Comparison of ENCODE assay signal across 8 cellular contexts in genomic region chr19:34859823-34860736, GRCh38.
DNase-seq lines count a peak whose midpoint lies in the region; ATAC-seq and TF ChIP-seq lines count a peak whose summit lies in the region.
"Not testable (repeated sequence)": the region's sequence is repeated elsewhere in the genome, so short reads cannot be mapped to it uniquely, and the experiment has no call there.

No MANE protein-coding gene starts in this region.

- H3K27ac Mint-ChIP-seq in chondrocyte (ENCODE audit: unreplicated experiment) = not testable (repeated sequence)
- H3K27ac Mint-ChIP-seq in naive thymus-derived CD8-positive, alpha-beta T cell = peak overlapping the region; percentile 84 to 99 (median 96)

- not testable (repeated sequence) for H3K9me3 ChIP-seq in HUES6 (ENCODE audit: control insufficient read depth, insufficient read depth, low read depth, low read length); right cardiac atrium (ENCODE audit: control insufficient read depth, low read length); spleen

- H3K27me3 ChIP-seq in HUES6 (ENCODE audit: control insufficient read depth, insufficient read depth, low read length); right cardiac atrium (ENCODE audit: control insufficient read depth, insufficient read depth); spleen (replicated peaks in 1 of 7): not testable (repeated sequence)

- peak; percentile 30 to 43 for ATAC-seq in activated T-cell treated with anti-CD3 and anti-CD28 coated beads, Interleukin-2, amount 50 U/mL, for 4 hours
- not testable (repeated sequence) for ATAC-seq in right cardiac atrium
- peak; percentile 66 to 91 for ATAC-seq in naive thymus-derived CD8-positive, alpha-beta T cell

- WGBS in right cardiac atrium = 7% methylated on average over 30 of the region's 34 CpGs
- WGBS in spleen, 5 donors = 7 to 15% (median 11%) methylated on average over 7 to 30 of the region's 34 CpGs

- H3K4me1 ChIP-seq in HUES6 (ENCODE audit: control insufficient read depth, insufficient read depth, low read length); right cardiac atrium (ENCODE audit: control insufficient read depth, insufficient read depth, low read length); spleen: not testable (repeated sequence)

- H3K4me3 ChIP-seq in HUES6 (ENCODE audit: low read depth, low read length) (peak overlapping the region; percentile 67), right cardiac atrium (ENCODE audit: low read length) (peak overlapping the region; percentile 52), spleen (peak overlapping the region; percentile 9 to 65 (median 43))

- POLR2A ChIA-PET in RWPE1 (lab: Yijun Ruan, JAX; ENCODE audit: low non-redundant PET) = not testable (repeated sequence)
- POLR2A ChIA-PET in naive thymus-derived CD8-positive, alpha-beta T cell (lab: Charles Lee) = interaction anchor here (0.8 to 1.4 kb wide), 4 partner anchors 21 to 154 kb away, joined by 3 to 9 read pairs (median 4); no protein-coding TSS in a partner anchor

- H3K27ac ChIP-seq in C4-2B (peak overlapping the region; percentile 54), RWPE1 (peak overlapping the region; percentile 40), spleen (peak overlapping the region in 7 of 8 donors; percentile 43 to 83 (median 68))
- H3K27ac ChIP-seq in HUES6 (ENCODE audit: low read depth, low read length); right cardiac atrium (ENCODE audit: low read length): not testable (repeated sequence)

- TF ChIP-seq POLR2A in spleen (IDR thresholded peaks at IDR 0.05) = not testable (repeated sequence)

- not testable (repeated sequence) for H3K9me3 Mint-ChIP-seq in activated T-cell treated with anti-CD3 and anti-CD28 coated beads, Interleukin-2, amount 50 U/mL, for 4 hours
- H3K9me3 Mint-ChIP-seq in chondrocyte (ENCODE audit: low read depth) = peaks cover 28% of the 10 kb centered on the region
- H3K9me3 Mint-ChIP-seq in naive thymus-derived CD8-positive, alpha-beta T cell = peaks cover 0 to 34% (median 7%) of the 10 kb centered on the region in 9 donors

- not testable (repeated sequence) for DNase-seq in RWPE1 (ENCODE audit: low spot score); activated T-cell treated with anti-CD3 and anti-CD28 coated beads, Interleukin-2, amount 50 U/mL, for 4 hours; chondrocyte (ENCODE audit: low spot score); right cardiac atrium; spleen
- DNase-seq in naive thymus-derived CD8-positive, alpha-beta T cell = peak in 5 of 10 donors; percentile 14 to 65 (median 55)

- H3K9ac ChIP-seq in HUES6 (ENCODE audit: low read length) = peak overlapping the region; percentile 72

- intact Hi-C loops in right cardiac atrium (cut with DNase I); spleen (cut with DNase I; ENCODE audit: low total_unique reads): not testable (repeated sequence)

- H3K4me1 Mint-ChIP-seq in activated T-cell treated with anti-CD3 and anti-CD28 coated beads, Interleukin-2, amount 50 U/mL, for 4 hours (ENCODE audit: low read depth) = peaks cover 43% of the 10 kb centered on the region
- not testable (repeated sequence) for H3K4me1 Mint-ChIP-seq in chondrocyte (ENCODE audit: low read depth)
- H3K4me1 Mint-ChIP-seq in naive thymus-derived CD8-positive, alpha-beta T cell = peaks cover 26 to 47% (median 40%) of the 10 kb centered on the region in 4 donors

- not testable (repeated sequence) for H3K36me3 ChIP-seq in HUES6 (ENCODE audit: control insufficient read depth, insufficient read depth, low read length); spleen

- CTCF ChIA-PET in RWPE1 (lab: Yijun Ruan, JAX) = not testable (repeated sequence)

- not testable (repeated sequence) for TF ChIP-seq CTCF in C4-2B (conservative IDR thresholded peaks at IDR 0.05); RWPE1 (conservative IDR thresholded peaks at IDR 0.05; ENCODE audit: low read depth); chondrocyte (IDR thresholded peaks at IDR 0.05); spleen (IDR thresholded peaks at IDR 0.05 in 8 of 11, conservative IDR thresholded peaks at IDR 0.05 in 3 of 11)

- peak overlapping the region; percentile 96 for H3K4me3 Mint-ChIP-seq in activated T-cell treated with anti-CD3 and anti-CD28 coated beads, Interleukin-2, amount 50 U/mL, for 4 hours
- H3K4me3 Mint-ChIP-seq in chondrocyte (ENCODE audit: unreplicated experiment) = peak overlapping the region; percentile 11
- H3K4me3 Mint-ChIP-seq in naive thymus-derived CD8-positive, alpha-beta T cell = peak overlapping the region; percentile 88 to 100 (median 96)

- H3K27me3 Mint-ChIP-seq in activated T-cell treated with anti-CD3 and anti-CD28 coated beads, Interleukin-2, amount 50 U/mL, for 4 hours (ENCODE audit: low read depth); chondrocyte (ENCODE audit: low read depth); naive thymus-derived CD8-positive, alpha-beta T cell: not testable (repeated sequence)

- H3K36me3 Mint-ChIP-seq in activated T-cell treated with anti-CD3 and anti-CD28 coated beads, Interleukin-2, amount 50 U/mL, for 4 hours (ENCODE audit: insufficient read depth) = peaks cover 22% of the 10 kb centered on the region
- not testable (repeated sequence) for H3K36me3 Mint-ChIP-seq in chondrocyte (ENCODE audit: low read depth)
- H3K36me3 Mint-ChIP-seq in naive thymus-derived CD8-positive, alpha-beta T cell = peaks cover 27 to 38% (median 27%) of the 10 kb centered on the region in 3 donors

Comparison
In these comparisons a context has a peak if more than half of its experiments do, and no peak if none do; other contexts are left out.
1. H3K4me3 Mint-ChIP-seq: peak in every context shown above with its lines; median percentile 96 in naive thymus-derived CD8-positive, alpha-beta T cell; 96 in activated T-cell treated with anti-CD3 and anti-CD28 coated beads, Interleukin-2, amount 50 U/mL, for 4 hours; 11 in chondrocyte.